7 cellular contexts compared by ENCODE assay signal in the genomic region with DNA sequence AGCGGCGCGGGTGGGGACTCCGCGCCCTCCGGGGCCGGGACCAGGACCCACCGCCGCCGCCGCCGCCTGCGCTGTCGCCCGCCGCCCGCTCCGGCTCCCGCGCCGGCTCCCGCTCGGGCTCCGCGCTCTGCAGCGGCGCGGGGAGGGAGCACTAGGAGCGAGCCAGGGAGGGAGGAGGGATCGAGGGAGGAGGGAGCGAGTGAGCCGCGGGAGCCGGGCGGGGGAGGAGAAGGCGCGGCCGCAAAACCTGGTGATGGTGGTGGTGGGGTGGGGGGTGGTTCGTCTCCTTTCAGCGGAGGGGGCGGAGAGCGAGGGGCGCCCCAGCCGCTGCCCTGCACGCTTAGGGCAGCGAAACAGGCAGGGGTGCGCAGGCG. TPM values are rescaled to one million over a fixed set of nuclear protein-coding genes. Genes with fewer than 3 reads are reported as not detected.
DNase-seq lines count a peak whose midpoint lies in the region; ATAC-seq and TF ChIP-seq lines count a peak whose summit lies in the region.

Gene LINGO1 (minus strand): TSS at position 153 of the 374 bp plus-strand sequence. CDS start 597 bp downstream, outside the sequence.

- H3K4me1 ChIP-seq in heart left ventricle: peaks cover 0 to 37% (median 11%) of the 10 kb centered on the region in 12 donors

- no peak for TF ChIP-seq POLR2A in heart left ventricle (IDR thresholded peaks at IDR 0.05)

- TF ChIP-seq CTCF in activated B cell treated with CpG ODN at 0.5 μM for 24 hours (IDR thresholded peaks at IDR 0.05): no peak
- TF ChIP-seq CTCF in heart left ventricle (IDR thresholded peaks at IDR 0.05): no peak

- H3K27ac Mint-ChIP-seq in activated B cell treated with CpG ODN at 0.5 μM for 24 hours: no peak within 1 kb of the TSS

- H3K27me3 Mint-ChIP-seq in activated B cell treated with CpG ODN at 0.5 μM for 24 hours: peaks cover 45% of the 10 kb centered on the region

- ATAC-seq in activated B cell treated with CpG ODN at 0.5 μM for 24 hours (ENCODE audit: low read depth): no peak
- ATAC-seq in heart left ventricle: peak in 2 of 4 donors; percentile 2 to 24
- no peak for ATAC-seq in HG03135 (IDR thresholded peaks at IDR 0.05; ENCODE audit: unreplicated experiment)

- H3K4me1 Mint-ChIP-seq in activated B cell treated with CpG ODN at 0.5 μM for 24 hours: peaks cover 12% of the 10 kb centered on the region

- DNase-seq in HEK293T (ENCODE audit: extremely low spot score) (peak; percentile 71), activated B cell treated with CpG ODN at 0.5 μM for 24 hours (no peak), heart left ventricle (peak in 2 of 5 donors; percentile 48 to 51), posterior cingulate gyrus (peak in 9 of 10 donors; percentile 65 to 96 (median 72)), middle frontal gyrus (ENCODE audit: extremely low spot score, low spot score) (no peak), DMS79 treated with DMSO at 0.1 percent for 48 hours (lab: John Stamatoyannopoulos, UW) (no peak)

- intact Hi-C loops in activated B cell treated with CpG ODN at 0.5 μM for 24 hours (cut with micrococcal nuclease): loop anchor here (2.0 to 5.0 kb wide), 3 partner anchors 240 to 515 kb away; no protein-coding TSS in a partner anchor
- intact Hi-C loops in heart left ventricle (cut with DNase I): loop anchor here in 7 of 10 donors (1.0 to 10.0 kb wide), 7 partner anchors 90 to 525 kb away; no protein-coding TSS in a partner anchor
- intact Hi-C loops in posterior cingulate gyrus (cut with DNase I): loop anchor here (1.0 to 10.0 kb wide), 4 partner anchors 55 to 242 kb away; no protein-coding TSS in a partner anchor

- H3K27ac ChIP-seq in heart left ventricle: peak within 1 kb of the TSS in 6 of 12 donors; percentile 5 to 65 (median 54)

- no peaks in the 10 kb centered on the region for H3K36me3 ChIP-seq in heart left ventricle

- CTCF ChIA-PET in HEK293T (lab: Yijun Ruan, JAX): interaction anchor here (0.6 to 2.2 kb wide), 36 partner anchors 8 to 729 kb away, joined by 3 to 35 read pairs (median 4); no protein-coding TSS in a partner anchor
- CTCF ChIA-PET in activated B cell treated with CpG ODN at 0.5 μM for 24 hours (lab: Charles Lee): interaction anchor here (0.6 to 2.2 kb wide), 4 partner anchors 13 to 513 kb away, joined by 3 to 10 read pairs (median 4); no protein-coding TSS in a partner anchor

- H3K9me3 Mint-ChIP-seq in activated B cell treated with CpG ODN at 0.5 μM for 24 hours: no peaks in the 10 kb centered on the region

- no peaks in the 10 kb centered on the region for H3K9me3 ChIP-seq in heart left ventricle

- POLR2A ChIA-PET in HEK293T (lab: Yijun Ruan, JAX): interaction anchor here (0.9 to 1.2 kb wide), 3 partner anchors 10 to 134 kb away, joined by 3 to 5 read pairs (median 3); no protein-coding TSS in a partner anchor
- POLR2A ChIA-PET in activated B cell treated with CpG ODN at 0.5 μM for 24 hours (lab: Charles Lee): no interaction called here

- peak within 1 kb of the TSS; percentile 40 to 66 (median 56) for H3K4me3 ChIP-seq in heart left ventricle

- H3K4me3 Mint-ChIP-seq in activated B cell treated with CpG ODN at 0.5 μM for 24 hours: peak within 1 kb of the TSS; percentile 75

- 0 to 4% (median 1%) methylated on average over 4 to 48 of the region's 48 CpGs for WGBS in heart left ventricle, 4 donors

- H3K36me3 Mint-ChIP-seq in activated B cell treated with CpG ODN at 0.5 μM for 24 hours (ENCODE audit: low read depth): no peaks in the 10 kb centered on the region

- peaks cover 5 to 54% (median 30%) of the 10 kb centered on the region in 9 donors for H3K27me3 ChIP-seq in heart left ventricle

TF ChIP-seq in HEK293T, 16 proteins besides CTCF, POLR2A, EP300 and RAD21:
- TF ChIP-seq CTBP1 (IDR thresholded peaks at IDR 0.05; ENCODE audit: borderline replicate concordance): no peak
- TF ChIP-seq HDGF (IDR thresholded peaks at IDR 0.05; ENCODE audit: borderline replicate concordance): no peak
- no peak for TF ChIP-seq SUZ12 (IDR thresholded peaks at IDR 0.05)
- TF ChIP-seq L3MBTL2 (conservative IDR thresholded peaks at IDR 0.05): no peak
- no peak for TF ChIP-seq FOXA1 (IDR thresholded peaks at IDR 0.05)
- no peak for TF ChIP-seq BHLHE40 (IDR thresholded peaks at IDR 0.05; ENCODE audit: borderline replicate concordance)

RNA-seq across cellular contexts. Expression of gene LINGO1, which starts in this region (rescaled TPM):
- total RNA-seq in activated B cell treated with CpG ODN at 0.5 μM for 24 hours (not detected in 2 replicates), heart left ventricle (1 to 10 TPM in 7 of 9 donors, under 1 TPM in 2; 0.49 to 4.0 (median 1.7) TPM)
- polyA plus RNA-seq in heart left ventricle: 1 to 10 TPM; 1.3 to 2.8 TPM

Comparison
In these comparisons a context has a peak if more than half of its experiments do, and no peak if none do; other contexts are left out.
1. DNase-seq: peak in HEK293T (single experiment) and posterior cingulate gyrus (9 of 10); none in activated B cell treated with CpG ODN at 0.5 μM for 24 hours (single experiment), middle frontal gyrus (single experiment) and DMS79 treated with DMSO at 0.1 percent for 48 hours (single experiment).